ENCODE assay signal across 15 cellular contexts in genomic region chr5:36720688-36721087, GRCh38.
DNase-seq lines count a peak whose midpoint lies in the region; ATAC-seq and TF ChIP-seq lines count a peak whose summit lies in the region.
"Had no signal": no experiment of that assay in that cellular context is flagged by ENCODE, and none has a peak within 500 bp of the region (broad histone marks: within the 10 kb centered on the region; RNA-seq: fewer than 3 reads in every experiment).

No MANE protein-coding gene starts in this region.

- H4K20me1 ChIP-seq in Karpas-422 (ENCODE audit: insufficient read depth, low read depth, low read length) (peaks cover 2% of the 10 kb centered on the region; the same call in 1 of the 2 replicates), smooth muscle cell (ENCODE audit: low read depth) (no peaks in the 10 kb centered on the region)

- H3K4me1 ChIP-seq in Karpas-422 (ENCODE audit: low read length) (peaks cover 53% of the 10 kb centered on the region), smooth muscle cell (ENCODE audit: low read depth) (no peaks in the 10 kb centered on the region)
- H3K4me1 ChIP-seq: ascending aorta had no signal

- DNase-seq in Karpas-422: peak; percentile 75
- DNase-seq in smooth muscle cell (lab: John Stamatoyannopoulos, UW; ENCODE audit: unreplicated experiment): no peak
- DNase-seq in posterior vena cava (ENCODE audit: low spot score): no peak
- DNase-seq in NCI-H1694 (lab: John Stamatoyannopoulos, UW): no peak
- DNase-seq in activated CD8-positive, alpha-beta memory T cell treated with anti-CD3 and anti-CD28 coated beads, Interleukin-2, amount 50 U/mL, for 48 hours: no peak
- DNase-seq: activated T-cell treated with anti-CD3 and anti-CD28 coated beads, Interleukin-2, amount 50 U/mL, for 72 hours; islet precursor cell; MV-4-11; NCI-H1930; upper lobe of left lung had no signal

- H3F3A ChIP-seq in smooth muscle cell (ENCODE audit: low read depth): no peaks in the 10 kb centered on the region

- no peak for TF ChIP-seq CTCF in smooth muscle cell (IDR thresholded peaks at IDR 0.05; ENCODE audit: borderline replicate concordance, insufficient read depth, poor library complexity, severe bottlenecking)

- H3K9me2 ChIP-seq in Karpas-422 (replicated peaks; ENCODE audit: insufficient read depth, low read length): no peaks in the 10 kb centered on the region

- peak overlapping the region; percentile 46; the same call in 1 of the 2 replicates for H3K27ac ChIP-seq in Karpas-422 (ENCODE audit: low read length)
- no peak overlapping the region for H3K27ac ChIP-seq in smooth muscle cell (ENCODE audit: low read depth)
- H3K27ac ChIP-seq: ascending aorta, neutrophil, upper lobe of left lung had no signal

- peaks cover 45% of the 10 kb centered on the region for H3K79me2 ChIP-seq in Karpas-422 (ENCODE audit: low read length)
- no peaks in the 10 kb centered on the region for H3K79me2 ChIP-seq in smooth muscle cell (ENCODE audit: low read depth)

- ATAC-seq in GM18498 (IDR thresholded peaks at IDR 0.05; ENCODE audit: unreplicated experiment) (peak; percentile 15), GM21390 (IDR thresholded peaks at IDR 0.05; ENCODE audit: unreplicated experiment) (peak; percentile 10), esophagus mucosa (peak; percentile 56)
- ATAC-seq: activated T-cell treated with anti-CD3 and anti-CD28 coated beads, Interleukin-2, amount 50 U/mL, for 72 hours had no signal

- H3K36me3 ChIP-seq in Karpas-422 (ENCODE audit: insufficient read depth, low read length) (0 out of 2 replicates have a peak, but pooled peaks cover 3% of the 10 kb centered on the region), smooth muscle cell (ENCODE audit: low read depth) (no peaks in the 10 kb centered on the region)
- H3K36me3 ChIP-seq: ascending aorta, upper lobe of left lung had no signal

- WGBS in smooth muscle cell (ENCODE audit: low lambda C conversion rate): 77% methylated on average over 4 of the region's 4 CpGs

- H3K9ac ChIP-seq in Karpas-422 (ENCODE audit: low read length) (no peak overlapping the region), smooth muscle cell (ENCODE audit: low read depth) (no peak overlapping the region)

- H2AFZ ChIP-seq in Karpas-422 (ENCODE audit: low read length): no peak overlapping the region
- no peak overlapping the region for H2AFZ ChIP-seq in smooth muscle cell (ENCODE audit: low read depth)

- intact Hi-C loops in posterior vena cava (cut with DNase I): no loop called here

- H3K27me3 ChIP-seq in Karpas-422 (ENCODE audit: low read length) (no peaks in the 10 kb centered on the region), smooth muscle cell (ENCODE audit: low read depth) (no peaks in the 10 kb centered on the region)
- H3K27me3 ChIP-seq: ascending aorta, neutrophil, upper lobe of left lung had no signal

- H3K4me2 ChIP-seq in Karpas-422 (ENCODE audit: low read depth, low read length, poor library complexity, severe bottlenecking) (peak overlapping the region; percentile 43), smooth muscle cell (no peak overlapping the region)

- H3K4me3 ChIP-seq in Karpas-422 (ENCODE audit: low read length): peak overlapping the region; percentile 32; the same call in 1 of the 2 replicates
- no peak overlapping the region for H3K4me3 ChIP-seq in smooth muscle cell
- H3K4me3 ChIP-seq: ascending aorta, upper lobe of left lung had no signal

- H3K9me3 ChIP-seq in Karpas-422 (ENCODE audit: low read length): no peaks in the 10 kb centered on the region
- no peaks in the 10 kb centered on the region for H3K9me3 ChIP-seq in smooth muscle cell (replicated peaks; ENCODE audit: low read depth)
- H3K9me3 ChIP-seq: ascending aorta, neutrophil, upper lobe of left lung had no signal
